Comparison of ENCODE assay signal across 22 cellular contexts in the genomic region with DNA sequence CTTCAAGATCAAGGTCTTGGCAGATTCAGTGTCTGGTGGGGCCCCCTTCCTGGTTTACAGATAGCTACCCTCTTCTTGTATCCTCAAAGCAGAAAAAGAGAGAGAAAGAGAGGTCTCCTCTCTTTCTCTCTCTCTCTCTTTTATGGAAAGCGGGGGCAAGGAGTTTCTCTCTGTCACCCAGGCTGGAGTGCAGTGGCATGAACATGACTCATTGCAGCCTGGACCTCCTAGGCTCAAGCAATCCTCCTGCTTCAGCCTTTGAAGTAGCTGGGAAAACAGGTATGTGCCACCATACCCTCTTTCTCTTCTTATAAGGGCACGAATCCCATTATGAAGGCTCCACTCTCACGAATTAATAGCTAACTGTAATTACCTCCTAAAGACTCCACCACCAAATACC. TPM values are rescaled to one million over a fixed set of nuclear protein-coding genes. Genes with fewer than 3 reads are reported as not detected.
A peak's percentile ranks its signal among the peaks of the same experiment; 100 is the strongest.
DNase-seq lines count a peak whose midpoint lies in the region; ATAC-seq and TF ChIP-seq lines count a peak whose summit lies in the region.
"Had no signal": no experiment of that assay in that cellular context is flagged by ENCODE, and none has a peak within 500 bp of the region (broad histone marks: within the 10 kb centered on the region; RNA-seq: fewer than 3 reads in every experiment).

No MANE protein-coding gene starts in this region.

- CTCF ChIA-PET in HEK293 (lab: Yijun Ruan, JAX) (interaction anchor here (0.6 to 1.5 kb wide), 6 partner anchors 12 to 636 kb away, joined by 3 to 6 read pairs (median 3); no protein-coding TSS in a partner anchor), OCI-LY7 (lab: Charles Lee; ENCODE audit: unreplicated experiment) (no interaction called here)

- H3K4me1 Mint-ChIP-seq in chondrocyte (ENCODE audit: low read depth): no peaks in the 10 kb centered on the region
- H3K4me1 Mint-ChIP-seq in stimulated activated naive CD8-positive, alpha-beta T cell treated with anti-CD3 and anti-CD28 coated beads, Interleukin-15, amount 100 ng/mL, for 72 hours: peaks cover 9% of the 10 kb centered on the region
- H3K4me1 Mint-ChIP-seq: CD4-positive, alpha-beta memory T cell had no signal

- H3K9me3 ChIP-seq in HEK293 (ENCODE audit: control insufficient read depth, insufficient read depth, low read depth, low read length): no peaks in the 10 kb centered on the region
- H3K9me3 ChIP-seq in OCI-LY7 (ENCODE audit: low read length): no peaks in the 10 kb centered on the region
- no peaks in the 10 kb centered on the region for H3K9me3 ChIP-seq in hepatocyte (ENCODE audit: low read depth)
- H3K9me3 ChIP-seq: A549; BE2C; BLaER1 treated with 17β-estradiol and CSF1 and Interleukin-3, amounts not matched to agents 10 nM and 100 nM; HAP-1 had no signal

- no peaks in the 10 kb centered on the region for H3K36me3 Mint-ChIP-seq in chondrocyte (ENCODE audit: low read depth)
- H3K36me3 Mint-ChIP-seq: CD4-positive, alpha-beta memory T cell had no signal

- POLR2A ChIA-PET in HEK293 (lab: Yijun Ruan, JAX): no interaction called here
- POLR2A ChIA-PET in OCI-LY7 (lab: Charles Lee): interaction anchor here (0.6 to 2.4 kb wide), 5 partner anchors 15 to 127 kb away, joined by 3 to 8 read pairs (median 4); no protein-coding TSS in a partner anchor

- no TSS peak for BruUV-seq in OCI-LY7 (replicated peaks; lab: Mats Ljungman, UMichigan)

- H3K9me2 ChIP-seq in OCI-LY7 (ENCODE audit: insufficient read depth, low read length): no peaks in the 10 kb centered on the region
- no peaks in the 10 kb centered on the region for H3K9me2 ChIP-seq in hepatocyte (replicated peaks; ENCODE audit: insufficient read depth)

- no peak for ATAC-seq in stimulated activated naive CD8-positive, alpha-beta T cell treated with anti-CD3 and anti-CD28 coated beads, Interleukin-15, amount 100 ng/mL, for 72 hours
- ATAC-seq: A549 had no signal

- no peaks in the 10 kb centered on the region for H3K79me2 ChIP-seq in OCI-LY7 (ENCODE audit: insufficient read depth, low read depth, low read length)
- no peaks in the 10 kb centered on the region for H3K79me2 ChIP-seq in hepatocyte

- intact Hi-C loops in OCI-LY7 (cut with micrococcal nuclease; ENCODE audit: unreplicated experiment): loop anchor here (2.0 kb wide), 1 partner anchor 23 kb away; no protein-coding TSS in a partner anchor

- H3K27me3 Mint-ChIP-seq in chondrocyte (ENCODE audit: low read depth): peaks cover 11% of the 10 kb centered on the region
- peaks cover 34% of the 10 kb centered on the region for H3K27me3 Mint-ChIP-seq in stimulated activated naive CD8-positive, alpha-beta T cell treated with anti-CD3 and anti-CD28 coated beads, Interleukin-15, amount 100 ng/mL, for 72 hours

- no peak overlapping the region for H3K4me3 Mint-ChIP-seq in chondrocyte (ENCODE audit: unreplicated experiment)
- H3K4me3 Mint-ChIP-seq in stimulated activated naive CD8-positive, alpha-beta T cell treated with anti-CD3 and anti-CD28 coated beads, Interleukin-15, amount 100 ng/mL, for 72 hours: no peak overlapping the region
- H3K4me3 Mint-ChIP-seq: CD4-positive, alpha-beta memory T cell had no signal

- H3K4me3 ChIP-seq in HEK293 (ENCODE audit: low read depth, low read length) (no peak overlapping the region), OCI-LY7 (ENCODE audit: low read depth, low read length, poor library complexity, severe bottlenecking) (no peak overlapping the region), hepatocyte (no peak overlapping the region)
- H3K4me3 ChIP-seq: A549; BLaER1 treated with 17β-estradiol and CSF1 and Interleukin-3, amounts not matched to agents 10 nM and 100 nM; HAP-1 had no signal

- DNase-seq in OCI-LY7 (ENCODE audit: low spot score): no peak
- peak; percentile 26 for DNase-seq in hepatocyte (ENCODE audit: low spot score)
- DNase-seq in left kidney (ENCODE audit: low read depth, low spot score): peak; percentile 2
- no peak for DNase-seq in GM20000 (ENCODE audit: low spot score)
- no peak for DNase-seq in chondrocyte (ENCODE audit: low spot score)
- no peak for DNase-seq in stimulated activated naive CD8-positive, alpha-beta T cell treated with anti-CD3 and anti-CD28 coated beads, Interleukin-15, amount 100 ng/mL, for 72 hours
- DNase-seq: 8988T; ACHN; AML-193; BE2C; Calu3; CD4-positive, alpha-beta memory T cell; COR-L47; DMS53; DMS79 treated with DMSO at 0.1 percent for 48 hours; GF-D8; GOT3 had no signal

- H3K27me3 ChIP-seq in hepatocyte: peaks cover 3% of the 10 kb centered on the region
- H3K27me3 ChIP-seq: BE2C; BLaER1 treated with 17β-estradiol and CSF1 and Interleukin-3, amounts not matched to agents 10 nM and 100 nM had no signal

- no peaks in the 10 kb centered on the region for H3K9me3 Mint-ChIP-seq in chondrocyte (ENCODE audit: low read depth)
- H3K9me3 Mint-ChIP-seq in stimulated activated naive CD8-positive, alpha-beta T cell treated with anti-CD3 and anti-CD28 coated beads, Interleukin-15, amount 100 ng/mL, for 72 hours: no peaks in the 10 kb centered on the region
- H3K9me3 Mint-ChIP-seq: CD4-positive, alpha-beta memory T cell had no signal

- H2AFZ ChIP-seq in OCI-LY7 (ENCODE audit: low read length) (peak overlapping the region; percentile 75; the same call in 1 of the 2 replicates), hepatocyte (no peak overlapping the region)

- 70% methylated on average over 3 of the region's 3 CpGs for WGBS in hepatocyte (ENCODE audit: low lambda C conversion rate, missing lambda C conversion rate)

- no peaks in the 10 kb centered on the region for H3K4me1 ChIP-seq in HEK293 (ENCODE audit: control insufficient read depth, insufficient read depth, low read length)
- H3K4me1 ChIP-seq in OCI-LY7 (ENCODE audit: insufficient read depth, low read length, poor library complexity, severe bottlenecking): peaks cover 20% of the 10 kb centered on the region
- H3K4me1 ChIP-seq in hepatocyte (ENCODE audit: insufficient read depth): peaks cover 20% of the 10 kb centered on the region
- H3K4me1 ChIP-seq: A549; BE2C; BLaER1 treated with 17β-estradiol and CSF1 and Interleukin-3, amounts not matched to agents 10 nM and 100 nM; HAP-1 had no signal

- H4K20me1 ChIP-seq in OCI-LY7 (ENCODE audit: insufficient read depth, low read length) (no peaks in the 10 kb centered on the region), hepatocyte (ENCODE audit: insufficient read depth, poor library complexity, severe bottlenecking) (no peaks in the 10 kb centered on the region)
- H4K20me1 ChIP-seq: BLaER1 treated with 17β-estradiol and CSF1 and Interleukin-3, amounts not matched to agents 10 nM and 100 nM had no signal

- H3K4me2 ChIP-seq in OCI-LY7 (ENCODE audit: low read length): peak overlapping the region; percentile 65
- H3K4me2 ChIP-seq in hepatocyte: no peak overlapping the region
- H3K4me2 ChIP-seq: A549; BLaER1 treated with 17β-estradiol and CSF1 and Interleukin-3, amounts not matched to agents 10 nM and 100 nM had no signal

- TF ChIP-seq CTCF in HEK293 (tag by site-specific recombination; IDR thresholded peaks at IDR 0.05) (no peak), OCI-LY7 (conservative IDR thresholded peaks at IDR 0.05; ENCODE audit: low read length) (no peak), hepatocyte (IDR thresholded peaks at IDR 0.05; ENCODE audit: poor library complexity) (no peak), GM20000 (IDR thresholded peaks at IDR 0.05; ENCODE audit: extremely low read depth, missing control alignments) (no peak), chondrocyte (IDR thresholded peaks at IDR 0.05) (no peak)

- H3K27ac ChIP-seq in HEK293 (ENCODE audit: extremely low read depth, low read depth, low read length) (no peak overlapping the region), OCI-LY7 (ENCODE audit: low read depth, low read length, poor library complexity, severe bottlenecking) (no peak overlapping the region), hepatocyte (peak overlapping the region; percentile 43)
- H3K27ac ChIP-seq: A549; BLaER1 treated with 17β-estradiol and CSF1 and Interleukin-3, amounts not matched to agents 10 nM and 100 nM had no signal

- no peak overlapping the region for H3K27ac Mint-ChIP-seq in chondrocyte (ENCODE audit: unreplicated experiment)
- H3K27ac Mint-ChIP-seq in stimulated activated naive CD8-positive, alpha-beta T cell treated with anti-CD3 and anti-CD28 coated beads, Interleukin-15, amount 100 ng/mL, for 72 hours: no peak overlapping the region
- H3K27ac Mint-ChIP-seq: CD4-positive, alpha-beta memory T cell had no signal

- H3K36me3 ChIP-seq in HEK293 (ENCODE audit: control insufficient read depth in 2 of 2, insufficient read depth in 1 of 2, low read length in 2 of 2) (no peaks in the 10 kb centered on the region), OCI-LY7 (ENCODE audit: insufficient read depth, low read length) (no peaks in the 10 kb centered on the region), hepatocyte (replicated peaks; ENCODE audit: insufficient read depth, low read depth) (no peaks in the 10 kb centered on the region)
- H3K36me3 ChIP-seq: BE2C; BLaER1 treated with 17β-estradiol and CSF1 and Interleukin-3, amounts not matched to agents 10 nM and 100 nM; HAP-1 had no signal

TF ChIP-seq in HEK293, 187 proteins besides CTCF, POLR2A, EP300 and RAD21:
- no peak for TF ChIP-seq ZNF544 (tag by site-specific recombination; IDR thresholded peaks at IDR 0.05)
- 0 out of 2 replicates have a peak, but pooled peaks have one; percentile 11 for TF ChIP-seq PRDM1 (tag by site-specific recombination; IDR thresholded peaks at IDR 0.05)

RNA-seq across cellular contexts. Expression of a gene that starts 20.2 kb away (rescaled TPM):
- total RNA-seq in OCI-LY7 (2014; rRNA removed; shearing (Covaris generic)): 1.3 and 2.2 TPM in 2 replicates
- 1.4 TPM in 2 replicates for total RNA-seq in OCI-LY7 (2022)
- 2.4 and 3.6 TPM in 2 replicates for total RNA-seq in hepatocyte
- 1.6 and 2.2 TPM in 2 replicates for polyA plus RNA-seq in hepatocyte
- total RNA-seq in chondrocyte: 2.6 to 4.1 TPM (median 2.7 TPM) in 3 replicates
- total RNA-seq: G401 had no signal

RNA-seq across cellular contexts. Expression of a gene that starts 35.2 kb away (rescaled TPM):
- not detected in 2 replicates for total RNA-seq in OCI-LY7 (2014; rRNA removed; shearing (Covaris generic))
- total RNA-seq in OCI-LY7 (2022): not detected in 2 replicates
- 1.5 and 1.8 TPM in 2 replicates for total RNA-seq in hepatocyte
- 0.80 and 1.1 TPM in 2 replicates for polyA plus RNA-seq in hepatocyte
- total RNA-seq in chondrocyte: 0.77 to 1.2 TPM (median 1.1 TPM) in 3 replicates
- total RNA-seq: Calu3; CD4-positive, alpha-beta memory T cell; G401 had no signal
- polyA plus RNA-seq: A549; CD4-positive, alpha-beta memory T cell had no signal

Comparison
In these comparisons a context has a peak if more than half of its experiments do, and no peak if none do; other contexts are left out.
1. DNase-seq: peak in hepatocyte (single experiment) and left kidney (single experiment); none in OCI-LY7 (single experiment), GM20000 (single experiment), chondrocyte (single experiment) and stimulated activated naive CD8-positive, alpha-beta T cell treated with anti-CD3 and anti-CD28 coated beads, Interleukin-15, amount 100 ng/mL, for 72 hours (0 of 2).